Comparison of ENCODE assay signal across 1 cellular context in genomic region chr4:17494258-17494657, GRCh38.
TF ChIP-seq lines count a peak whose summit lies in the region.

No MANE protein-coding gene starts in this region.

TF ChIP-seq in IMR-90, 13 proteins besides CTCF, POLR2A, EP300 and RAD21 (continued from another document):
- TF ChIP-seq ELK1 (IDR thresholded peaks at IDR 0.05; ENCODE audit: borderline replicate concordance, low read depth, low read length): no peak
